8 cellular contexts compared by ENCODE assay signal in genomic region chr1:23168462-23169218, GRCh38. TPM values are rescaled to one million over a fixed set of nuclear protein-coding genes. Genes with fewer than 3 reads are reported as not detected.
DNase-seq lines count a peak whose midpoint lies in the region; ATAC-seq and TF ChIP-seq lines count a peak whose summit lies in the region.

Gene LUZP1, minus strand, starts transcription at chr1:23168856.

- peak; percentile 60 for TF ChIP-seq POLR2A in erythroblast (IDR thresholded peaks at IDR 0.05; ENCODE audit: low read length)

- DNase-seq in AG20443 (ENCODE audit: low spot score): peak; percentile 92
- DNase-seq in HuH-7 (ENCODE audit: low spot score): peak; percentile 77
- DNase-seq in Panc1 (ENCODE audit: low read depth, low spot score): no peak
- DNase-seq in activated T-cell treated with anti-CD3 and anti-CD28 coated beads, Interleukin-2, amount 50 U/mL, for 48 hours: peak; percentile 88 to 89
- DNase-seq in erythroblast (lab: John Stamatoyannopoulos, UW): peak in 1 of 2 experiments; percentile 93
- peak; percentile 94 for DNase-seq in stimulated activated CD8-positive, alpha-beta memory T cell treated with anti-CD3 and anti-CD28 coated beads, Interleukin-4, amount 100 ng/mL, for 48 hours

- peak; percentile 69 for ATAC-seq in GM19324 (IDR thresholded peaks at IDR 0.05; ENCODE audit: low FRiP score, unreplicated experiment)
- ATAC-seq in Panc1: peak; percentile 81

- H3K9me3 ChIP-seq in Panc1 (ENCODE audit: control insufficient read depth, insufficient read depth, low read depth, low read length): no peaks in the 10 kb centered on the region
- no peaks in the 10 kb centered on the region for H3K9me3 ChIP-seq in mucosa of stomach (ENCODE audit: control insufficient read depth, low read length)

- peaks cover 23% of the 10 kb centered on the region; the same call in 1 of the 2 replicates for H3K4me1 ChIP-seq in Panc1 (ENCODE audit: control insufficient read depth, insufficient read depth, low read length)
- H3K4me1 ChIP-seq in mucosa of stomach (ENCODE audit: control insufficient read depth, insufficient read depth, low read length): peaks cover 6% of the 10 kb centered on the region

- no peaks in the 10 kb centered on the region for H3K27me3 ChIP-seq in Panc1 (ENCODE audit: control insufficient read depth, insufficient read depth, low read length)
- no peaks in the 10 kb centered on the region for H3K27me3 ChIP-seq in mucosa of stomach (ENCODE audit: control insufficient read depth, insufficient read depth, low read length)

- POLR2A ChIA-PET in Panc1 (lab: Charles Lee): no interaction called here

- intact Hi-C loops in Panc1 (cut with micrococcal nuclease; ENCODE audit: unreplicated experiment): loop anchor here (2.0 kb wide), 1 partner anchor 62 kb away; no protein-coding TSS in a partner anchor

- H3K9ac ChIP-seq in mucosa of stomach (ENCODE audit: low read length): peak within 1 kb of the TSS; percentile 80

- peak within 1 kb of the TSS; percentile 77 for H3K27ac ChIP-seq in Panc1 (ENCODE audit: low read length)

- H3K4me3 ChIP-seq in Panc1 (ENCODE audit: low read depth in 2 of 2, low read length in 2 of 2) (peak within 1 kb of the TSS; percentile 74 to 96), mucosa of stomach (ENCODE audit: low read length) (peak within 1 kb of the TSS; percentile 84)

- no peaks in the 10 kb centered on the region for H3K36me3 ChIP-seq in Panc1 (ENCODE audit: control insufficient read depth, insufficient read depth, low read length)
- H3K36me3 ChIP-seq in mucosa of stomach (ENCODE audit: control insufficient read depth, insufficient read depth, low read length): no peaks in the 10 kb centered on the region

- CTCF ChIA-PET in Panc1 (lab: Charles Lee): interaction anchor here (1.0 kb wide), 1 partner anchor 235 kb away, joined by 3 read pairs; no protein-coding TSS in a partner anchor

- TF ChIP-seq CTCF in Panc1 (IDR thresholded peaks at IDR 0.05): no peak

- in situ Hi-C loops in Panc1 (cut with HindIII; ENCODE audit: low pct_unique_long_range_greater_than_20kb, low sequenced_read_pairs): no loop called here

- no TSS peak for BruUV-seq in Panc1 (replicated peaks; lab: Mats Ljungman, UMichigan)

RNA-seq across cellular contexts. Expression of gene LUZP1, which starts in this region (rescaled TPM):
- total RNA-seq in Panc1 (2021; ENCODE audit: unreplicated experiment): 40.2 TPM
- polyA plus RNA-seq in Panc1 (2012; ENCODE audit: insufficient read length): 14.4 TPM
